ENCODE assay signal across 18 cellular contexts in the genomic region with DNA sequence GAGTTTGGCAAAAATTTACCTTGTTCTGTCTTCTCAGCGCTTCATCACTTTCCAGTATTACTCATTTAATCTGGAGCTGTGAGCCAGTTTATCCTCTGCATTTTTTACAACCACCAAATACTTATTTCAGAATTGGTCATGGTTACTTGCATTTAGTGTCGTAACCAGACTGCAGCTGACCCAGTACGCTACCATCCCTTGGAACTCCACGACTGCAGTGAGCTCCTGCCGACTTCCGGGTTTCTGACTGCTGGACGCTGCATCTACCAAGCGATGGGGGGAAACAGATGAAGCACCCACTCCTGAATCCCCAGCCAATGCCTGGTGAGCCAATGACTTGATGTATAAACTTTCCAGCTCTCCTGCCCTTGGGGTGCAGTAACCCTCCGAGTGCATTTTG.
"Had no signal": no experiment of that assay in that cellular context is flagged by ENCODE, and none has a peak within 500 bp of the region (broad histone marks: within the 10 kb centered on the region; RNA-seq: fewer than 3 reads in every experiment).

No MANE protein-coding gene starts in this region.

- H3K27ac ChIP-seq: colonic mucosa, hepatocyte, ovary, right lobe of liver, spleen, VCaP had no signal

- H3K4me3 Mint-ChIP-seq: activated CD8-positive, alpha-beta T cell treated with anti-CD3 and anti-CD28 coated beads for 36 hours; activated naive CD8-positive, alpha-beta T cell treated with anti-CD3 and anti-CD28 coated beads for 36 hours; activated T-cell treated with anti-CD3 and anti-CD28 coated beads, Interleukin-2, amount 50 U/mL, for 72 hours; brain; neural crest cell had no signal

- H3K36me3 Mint-ChIP-seq: activated naive CD8-positive, alpha-beta T cell treated with anti-CD3 and anti-CD28 coated beads for 36 hours; brain had no signal

- H3K4me2 ChIP-seq: hepatocyte had no signal

- H3K36me3 ChIP-seq: colonic mucosa, ovary, right lobe of liver, spleen had no signal

- H3K9me3 Mint-ChIP-seq: activated CD8-positive, alpha-beta T cell treated with anti-CD3 and anti-CD28 coated beads for 36 hours; activated naive CD8-positive, alpha-beta T cell treated with anti-CD3 and anti-CD28 coated beads for 36 hours had no signal

- H3K27ac Mint-ChIP-seq: activated CD8-positive, alpha-beta T cell treated with anti-CD3 and anti-CD28 coated beads for 36 hours; activated naive CD8-positive, alpha-beta T cell treated with anti-CD3 and anti-CD28 coated beads for 36 hours; activated T-cell treated with anti-CD3 and anti-CD28 coated beads, Interleukin-2, amount 50 U/mL, for 72 hours; brain had no signal

- H3K9me3 ChIP-seq: colonic mucosa, ovary, right lobe of liver, spleen had no signal

- H3K4me3 ChIP-seq: colonic mucosa, hepatocyte, ovary, right lobe of liver, spleen had no signal

- H3K4me1 ChIP-seq: colonic mucosa, right lobe of liver, spleen had no signal

- H2AFZ ChIP-seq: hepatocyte had no signal

- H3K27me3 ChIP-seq: colonic mucosa, hepatocyte, ovary, right lobe of liver, spleen had no signal

- H3K79me2 ChIP-seq: hepatocyte had no signal

- DNase-seq: activated CD8-positive, alpha-beta memory T cell treated with anti-CD3 and anti-CD28 coated beads, Interleukin-2, amount 50 U/mL, for 4 hours; activated CD8-positive, alpha-beta T cell treated with anti-CD3 and anti-CD28 coated beads for 36 hours; activated gamma-delta T cell; activated naive CD8-positive, alpha-beta T cell treated with anti-CD3 and anti-CD28 coated beads for 36 hours; activated T-cell treated with anti-CD3 and anti-CD28 coated beads, Interleukin-2, amount 50 U/mL, for 72 hours; central memory CD4-positive, alpha-beta T cell; colonic mucosa; islet precursor cell; midbrain; ovary; right lobe of liver; spleen had no signal

- H3K4me1 Mint-ChIP-seq: activated naive CD8-positive, alpha-beta T cell treated with anti-CD3 and anti-CD28 coated beads for 36 hours; brain; neural crest cell had no signal

- H3K27me3 Mint-ChIP-seq: activated CD8-positive, alpha-beta T cell treated with anti-CD3 and anti-CD28 coated beads for 36 hours; brain had no signal

- ATAC-seq: activated CD8-positive, alpha-beta T cell treated with anti-CD3 and anti-CD28 coated beads for 36 hours; activated T-cell treated with anti-CD3 and anti-CD28 coated beads, Interleukin-2, amount 50 U/mL, for 72 hours; esophagus mucosa; left lobe of liver; right lobe of liver had no signal
